Comparison of ENCODE assay signal across 1 cellular context in the genomic region with DNA sequence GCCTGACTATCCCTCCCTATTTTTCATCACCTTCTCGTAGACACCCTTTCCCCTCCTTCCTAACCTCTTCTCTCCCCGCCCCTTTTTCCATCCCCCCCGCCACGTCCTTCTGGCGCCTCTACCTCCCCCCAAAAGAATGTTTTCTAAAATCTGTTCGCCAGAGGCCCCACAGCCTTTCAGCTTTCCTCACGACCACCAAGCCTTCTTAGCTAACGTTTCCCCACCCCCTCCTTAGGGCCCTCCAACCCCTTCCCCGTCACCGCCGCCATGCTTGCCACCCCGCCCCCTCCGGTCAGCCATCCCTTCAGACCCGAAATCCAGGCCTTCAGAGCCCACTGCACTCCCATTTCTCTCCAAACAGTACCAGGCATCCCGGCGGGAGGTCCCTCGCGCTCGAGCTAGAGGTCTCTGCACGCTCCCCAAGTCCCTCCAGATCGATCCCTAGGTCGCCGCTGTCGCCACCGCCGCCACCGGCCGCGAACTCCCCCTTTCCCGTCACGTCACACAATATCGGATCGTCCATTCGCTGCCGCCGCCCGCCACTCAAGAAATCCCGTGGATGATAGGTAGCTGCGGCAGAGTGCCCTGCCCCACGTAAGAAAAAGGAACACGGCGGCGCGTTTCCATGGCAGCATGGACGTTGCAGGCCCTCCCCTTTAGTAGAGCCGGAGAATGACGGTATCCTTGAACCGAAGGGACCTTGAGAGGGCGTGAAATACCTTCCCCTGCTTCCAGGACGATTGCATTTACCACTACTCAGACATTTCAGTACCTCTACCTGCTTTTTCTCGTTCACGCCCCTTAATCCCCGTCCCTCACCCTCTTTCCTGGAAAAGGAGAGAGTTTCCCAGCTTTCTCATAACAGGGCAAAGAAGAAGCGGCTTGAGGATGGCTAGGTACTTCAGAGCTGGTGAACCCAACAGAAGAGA.
TF ChIP-seq lines count a peak whose summit lies in the region.

A gene with protein sequence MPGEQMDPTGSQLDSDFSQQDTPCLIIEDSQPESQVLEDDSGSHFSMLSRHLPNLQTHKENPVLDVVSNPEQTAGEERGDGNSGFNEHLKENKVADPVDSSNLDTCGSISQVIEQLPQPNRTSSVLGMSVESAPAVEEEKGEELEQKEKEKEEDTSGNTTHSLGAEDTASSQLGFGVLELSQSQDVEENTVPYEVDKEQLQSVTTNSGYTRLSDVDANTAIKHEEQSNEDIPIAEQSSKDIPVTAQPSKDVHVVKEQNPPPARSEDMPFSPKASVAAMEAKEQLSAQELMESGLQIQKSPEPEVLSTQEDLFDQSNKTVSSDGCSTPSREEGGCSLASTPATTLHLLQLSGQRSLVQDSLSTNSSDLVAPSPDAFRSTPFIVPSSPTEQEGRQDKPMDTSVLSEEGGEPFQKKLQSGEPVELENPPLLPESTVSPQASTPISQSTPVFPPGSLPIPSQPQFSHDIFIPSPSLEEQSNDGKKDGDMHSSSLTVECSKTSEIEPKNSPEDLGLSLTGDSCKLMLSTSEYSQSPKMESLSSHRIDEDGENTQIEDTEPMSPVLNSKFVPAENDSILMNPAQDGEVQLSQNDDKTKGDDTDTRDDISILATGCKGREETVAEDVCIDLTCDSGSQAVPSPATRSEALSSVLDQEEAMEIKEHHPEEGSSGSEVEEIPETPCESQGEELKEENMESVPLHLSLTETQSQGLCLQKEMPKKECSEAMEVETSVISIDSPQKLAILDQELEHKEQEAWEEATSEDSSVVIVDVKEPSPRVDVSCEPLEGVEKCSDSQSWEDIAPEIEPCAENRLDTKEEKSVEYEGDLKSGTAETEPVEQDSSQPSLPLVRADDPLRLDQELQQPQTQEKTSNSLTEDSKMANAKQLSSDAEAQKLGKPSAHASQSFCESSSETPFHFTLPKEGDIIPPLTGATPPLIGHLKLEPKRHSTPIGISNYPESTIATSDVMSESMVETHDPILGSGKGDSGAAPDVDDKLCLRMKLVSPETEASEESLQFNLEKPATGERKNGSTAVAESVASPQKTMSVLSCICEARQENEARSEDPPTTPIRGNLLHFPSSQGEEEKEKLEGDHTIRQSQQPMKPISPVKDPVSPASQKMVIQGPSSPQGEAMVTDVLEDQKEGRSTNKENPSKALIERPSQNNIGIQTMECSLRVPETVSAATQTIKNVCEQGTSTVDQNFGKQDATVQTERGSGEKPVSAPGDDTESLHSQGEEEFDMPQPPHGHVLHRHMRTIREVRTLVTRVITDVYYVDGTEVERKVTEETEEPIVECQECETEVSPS (N-terminal part only) (minus strand): TSS at position 484 of the 929 bp plus-strand sequence. CDS start 113 bp downstream, at position 371.

TF ChIP-seq in A549, 52 proteins besides CTCF, POLR2A, EP300 and RAD21 (continued from another document):
- TF ChIP-seq, protein P1, sequence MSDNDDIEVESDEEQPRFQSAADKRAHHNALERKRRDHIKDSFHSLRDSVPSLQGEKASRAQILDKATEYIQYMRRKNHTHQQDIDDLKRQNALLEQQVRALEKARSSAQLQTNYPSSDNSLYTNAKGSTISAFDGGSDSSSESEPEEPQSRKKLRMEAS (IDR thresholded peaks at IDR 0.05): 0 out of 2 replicates have a peak, but pooled peaks have one; percentile 14
- TF ChIP-seq GATA3 (IDR thresholded peaks at IDR 0.05; ENCODE audit: borderline replicate concordance) (no peak), JUN (IDR thresholded peaks at IDR 0.05) (no peak), ZSCAN20 (CRISPR knock-in tag; IDR thresholded peaks at IDR 0.05) (no peak), RCOR1 (IDR thresholded peaks at IDR 0.05; ENCODE audit: low read depth, low read length) (no peak), PHF8 (IDR thresholded peaks at IDR 0.05; ENCODE audit: borderline replicate concordance, low read depth) (peak; percentile 39; the same call in 1 of the 2 replicates), HEYL (CRISPR knock-in tag; IDR thresholded peaks at IDR 0.05) (no peak), CBX8 (IDR thresholded peaks at IDR 0.05) (no peak)
- TF ChIP-seq, protein P2, sequence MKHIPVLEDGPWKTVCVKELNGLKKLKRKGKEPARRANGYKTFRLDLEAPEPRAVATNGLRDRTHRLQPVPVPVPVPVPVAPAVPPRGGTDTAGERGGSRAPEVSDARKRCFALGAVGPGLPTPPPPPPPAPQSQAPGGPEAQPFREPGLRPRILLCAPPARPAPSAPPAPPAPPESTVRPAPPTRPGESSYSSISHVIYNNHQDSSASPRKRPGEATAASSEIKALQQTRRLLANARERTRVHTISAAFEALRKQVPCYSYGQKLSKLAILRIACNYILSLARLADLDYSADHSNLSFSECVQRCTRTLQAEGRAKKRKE (CRISPR knock-in tag; IDR thresholded peaks at IDR 0.05; ENCODE audit: low read depth): no peak
